In the genomic region with DNA sequence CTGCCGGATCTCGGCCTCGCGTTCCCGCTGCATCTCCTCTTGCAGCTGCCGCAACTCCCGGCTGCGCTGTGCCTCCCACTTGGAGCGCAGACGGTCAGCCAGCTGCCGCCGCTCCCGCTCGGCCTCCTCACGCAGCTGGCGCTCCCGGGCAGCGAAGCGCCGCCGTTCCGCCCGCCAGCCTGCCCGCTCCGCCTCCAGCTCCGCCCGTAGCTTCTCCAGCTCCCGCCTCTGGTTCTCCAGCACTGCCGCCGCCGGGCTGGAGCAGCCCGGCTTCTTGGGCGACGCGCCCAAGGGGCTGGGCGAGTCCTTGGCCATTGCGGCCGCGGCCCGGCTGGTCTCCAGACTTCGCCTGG, we compare ENCODE assay signal across 9 cellular contexts. TPM values are rescaled to one million over a fixed set of nuclear protein-coding genes. Genes with fewer than 3 reads are reported as not detected.
A peak's percentile ranks its signal among the peaks of the same experiment; 100 is the strongest.
DNase-seq lines count a peak whose midpoint lies in the region; ATAC-seq and TF ChIP-seq lines count a peak whose summit lies in the region.
"Not testable (repeated sequence)": the region's sequence is repeated elsewhere in the genome, so short reads cannot be mapped to it uniquely, and the experiment has no call there.
"Had no signal": no experiment of that assay in that cellular context is flagged by ENCODE, and none has a peak within 500 bp of the region (broad histone marks: within the 10 kb centered on the region; RNA-seq: fewer than 3 reads in every experiment).

No MANE protein-coding gene starts in this region.

- intact Hi-C loops in activated B cell treated with CpG ODN at 0.5 μM for 24 hours (cut with micrococcal nuclease); body of pancreas (cut with DNase I); left lung (cut with DNase I): not testable (repeated sequence)

- not testable (repeated sequence) for H3K27me3 ChIP-seq in GM23338 (ENCODE audit: insufficient read depth); body of pancreas; left lung

- H3K4me3 Mint-ChIP-seq in GM23338; activated B cell treated with CpG ODN at 0.5 μM for 24 hours; stimulated activated effector memory CD8-positive, alpha-beta T cell treated with anti-CD3 and anti-CD28 coated beads, Interleukin-12 subunit alpha, Interleukin-12 subunit beta, amount 100 ng/mL, for 72 hours: not testable (repeated sequence)

- not testable (repeated sequence) for H3K4me1 ChIP-seq in GM23338 (ENCODE audit: insufficient read depth); body of pancreas; left lung

- H3K27me3 Mint-ChIP-seq in GM23338 (ENCODE audit: insufficient read depth, low read depth, poor library complexity); activated B cell treated with CpG ODN at 0.5 μM for 24 hours: not testable (repeated sequence)

- not testable (repeated sequence) for H3K9me3 ChIP-seq in body of pancreas, left lung

- H3K36me3 ChIP-seq in GM23338 (ENCODE audit: insufficient read depth); body of pancreas (replicated peaks in 1 of 2; ENCODE audit: insufficient read depth in 1 of 2, low read depth in 2 of 2); left lung: not testable (repeated sequence)

- POLR2A ChIA-PET in activated B cell treated with CpG ODN at 0.5 μM for 24 hours (lab: Charles Lee), result not testable (repeated sequence)

- CTCF ChIA-PET in activated B cell treated with CpG ODN at 0.5 μM for 24 hours (lab: Charles Lee), result not testable (repeated sequence)

- not testable (repeated sequence) for TF ChIP-seq CTCF in GM23338 (conservative IDR thresholded peaks at IDR 0.05; ENCODE audit: low read depth in 2 of 2); activated B cell treated with CpG ODN at 0.5 μM for 24 hours (IDR thresholded peaks at IDR 0.05); body of pancreas (IDR thresholded peaks at IDR 0.05); left lung (IDR thresholded peaks at IDR 0.05)

- H3K4me3 ChIP-seq in GM23338, body of pancreas, left lung: not testable (repeated sequence)

- not testable (repeated sequence) for H2AFZ ChIP-seq in GM23338

- not testable (repeated sequence) for H4K20me1 ChIP-seq in GM23338 (replicated peaks; ENCODE audit: insufficient read depth)

- ATAC-seq in GM18511 (IDR thresholded peaks at IDR 0.05; ENCODE audit: unreplicated experiment) (peak; percentile 35), GM19467 (IDR thresholded peaks at IDR 0.05; ENCODE audit: unreplicated experiment) (peak; percentile 20), GM23338 (peak; percentile 53), HG03354 (IDR thresholded peaks at IDR 0.05; ENCODE audit: poor library complexity, severe bottlenecking, unreplicated experiment) (peak; percentile 27), activated B cell treated with CpG ODN at 0.5 μM for 24 hours (ENCODE audit: low read depth) (peak; percentile 13), body of pancreas (peak; percentile 75), left lung (peak; percentile 81)
- peak; percentile 31 for ATAC-seq in stimulated activated effector memory CD8-positive, alpha-beta T cell treated with anti-CD3 and anti-CD28 coated beads, Interleukin-12 subunit alpha, Interleukin-12 subunit beta, amount 100 ng/mL, for 72 hours

- H3K9me3 Mint-ChIP-seq in GM23338; activated B cell treated with CpG ODN at 0.5 μM for 24 hours; stimulated activated effector memory CD8-positive, alpha-beta T cell treated with anti-CD3 and anti-CD28 coated beads, Interleukin-12 subunit alpha, Interleukin-12 subunit beta, amount 100 ng/mL, for 72 hours: not testable (repeated sequence)

- not testable (repeated sequence) for H3K36me3 Mint-ChIP-seq in GM23338 (ENCODE audit: low read depth); activated B cell treated with CpG ODN at 0.5 μM for 24 hours (ENCODE audit: low read depth); stimulated activated effector memory CD8-positive, alpha-beta T cell treated with anti-CD3 and anti-CD28 coated beads, Interleukin-12 subunit alpha, Interleukin-12 subunit beta, amount 100 ng/mL, for 72 hours

- H3K79me2 ChIP-seq in GM23338 (replicated peaks; ENCODE audit: insufficient read depth), result not testable (repeated sequence)

- TF ChIP-seq POLR2A in body of pancreas (IDR thresholded peaks at IDR 0.05), result not testable (repeated sequence)

- no CpG with 5 or more reads among the region's 41 CpGs for WGBS in body of pancreas, 2 donors

- not testable (repeated sequence) for H3K9me2 ChIP-seq in GM23338 (ENCODE audit: insufficient read depth)

- H3K27ac Mint-ChIP-seq in GM23338; activated B cell treated with CpG ODN at 0.5 μM for 24 hours; stimulated activated effector memory CD8-positive, alpha-beta T cell treated with anti-CD3 and anti-CD28 coated beads, Interleukin-12 subunit alpha, Interleukin-12 subunit beta, amount 100 ng/mL, for 72 hours: not testable (repeated sequence)

- DNase-seq in GM23338 (ENCODE audit: low spot score); activated B cell treated with CpG ODN at 0.5 μM for 24 hours; body of pancreas; left lung; stimulated activated effector memory CD8-positive, alpha-beta T cell treated with anti-CD3 and anti-CD28 coated beads, Interleukin-12 subunit alpha, Interleukin-12 subunit beta, amount 100 ng/mL, for 72 hours (ENCODE audit: low spot score in 2 of 2): not testable (repeated sequence)

- H3F3A ChIP-seq in GM23338 (replicated peaks; ENCODE audit: low read depth), result not testable (repeated sequence)

- H3K27ac ChIP-seq in GM23338 (ENCODE audit: low read depth); body of pancreas; left lung: not testable (repeated sequence)

- not testable (repeated sequence) for H3K4me2 ChIP-seq in GM23338

- H3K4me1 Mint-ChIP-seq in GM23338; activated B cell treated with CpG ODN at 0.5 μM for 24 hours; stimulated activated effector memory CD8-positive, alpha-beta T cell treated with anti-CD3 and anti-CD28 coated beads, Interleukin-12 subunit alpha, Interleukin-12 subunit beta, amount 100 ng/mL, for 72 hours: not testable (repeated sequence)

RNA-seq across cellular contexts. Expression of a gene that starts 0.6 kb away (rescaled TPM):
- 1.1 and 1.6 TPM in 2 replicates for total RNA-seq in GM23338 (2014; rRNA removed; shearing (Covaris generic))
- 0.03 TPM in 1 of 2 replicates, not detected in the other for polyA plus RNA-seq in GM23338 (2016; fragmentation: Nextera tagmentation; extraction: Ambion mirVana)
- total RNA-seq in activated B cell treated with CpG ODN at 0.5 μM for 24 hours, result 0.24 TPM in 1 of 2 replicates, not detected in the other
- total RNA-seq in body of pancreas, result under 1 TPM in 1 of 2 donors, not detected in 1; under 0.01 TPM
- total RNA-seq in left lung, result under 1 TPM; 0.17 to 0.31 TPM
- total RNA-seq: uterus had no signal

RNA-seq across cellular contexts. Expression of a gene that starts 16.9 kb away (rescaled TPM):
- total RNA-seq in GM23338 (2014; rRNA removed; shearing (Covaris generic)), result 70.1 and 86.3 TPM in 2 replicates
- 123 and 136 TPM in 2 replicates for polyA plus RNA-seq in GM23338 (2016; fragmentation: Nextera tagmentation; extraction: Ambion mirVana)
- total RNA-seq in activated B cell treated with CpG ODN at 0.5 μM for 24 hours (39.8 and 43.3 TPM in 2 replicates), body of pancreas (10 to 100 TPM; 17.4 to 33.3 TPM), left lung (10 to 100 TPM; 51.9 to 52.8 TPM)

Comparison
In these comparisons a context has a peak if more than half of its experiments do, and no peak if none do; other contexts are left out.
1. ATAC-seq: peak in every context shown above with its lines; median percentile 81 in left lung; 75 in body of pancreas; 53 in GM23338; 35 in GM18511; 31 in stimulated activated effector memory CD8-positive, alpha-beta T cell treated with anti-CD3 and anti-CD28 coated beads, Interleukin-12 subunit alpha, Interleukin-12 subunit beta, amount 100 ng/mL, for 72 hours; 27 in HG03354; 20 in GM19467; 13 in activated B cell treated with CpG ODN at 0.5 μM for 24 hours.